Comparison of ENCODE assay signal across 15 cellular contexts in the genomic region with DNA sequence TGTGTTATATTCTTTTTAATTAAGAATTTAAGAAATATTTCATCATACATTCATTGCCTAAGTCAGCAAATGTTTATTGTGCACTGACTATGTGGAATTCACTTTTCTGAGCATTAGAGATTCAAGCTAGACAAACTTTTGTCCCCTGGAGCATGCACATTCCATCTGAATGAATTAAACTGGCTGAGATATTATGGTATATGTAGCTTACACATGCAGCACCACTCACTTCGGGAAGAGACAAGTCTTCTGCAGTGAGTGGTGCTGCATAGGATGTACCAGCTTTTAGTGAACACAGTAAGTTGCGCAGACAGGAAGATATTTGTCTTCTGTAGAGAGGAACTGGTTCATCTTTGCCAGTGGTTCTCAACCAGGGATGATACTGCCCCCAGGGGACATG.
DNase-seq lines count a peak whose midpoint lies in the region; ATAC-seq and TF ChIP-seq lines count a peak whose summit lies in the region.
"Had no signal": no experiment of that assay in that cellular context is flagged by ENCODE, and none has a peak within 500 bp of the region (broad histone marks: within the 10 kb centered on the region; RNA-seq: fewer than 3 reads in every experiment).

No MANE protein-coding gene starts in this region.

- H3K4me3 Mint-ChIP-seq in immature natural killer cell: no peak overlapping the region
- H3K4me3 Mint-ChIP-seq: CD8-positive, alpha-beta T cell; GM23338 had no signal

- ATAC-seq in HG03025 (IDR thresholded peaks at IDR 0.05; ENCODE audit: low FRiP score, unreplicated experiment): no peak
- ATAC-seq: CD8-positive, alpha-beta T cell; GM23338 had no signal

- H3K9me3 ChIP-seq in A673 (ENCODE audit: low read depth, low read length, poor library complexity, severe bottlenecking) (no peaks in the 10 kb centered on the region), SK-N-MC (ENCODE audit: low read depth, low read length) (no peaks in the 10 kb centered on the region)
- H3K9me3 ChIP-seq: BLaER1 treated with 17β-estradiol and CSF1 and Interleukin-3, amounts not matched to agents 10 nM and 100 nM; SJCRH30 had no signal

- intact Hi-C loops in A673 (cut with micrococcal nuclease; ENCODE audit: unreplicated experiment): loop anchor here (5.0 to 10.0 kb wide), 2 partner anchors 189 to 248 kb away; no protein-coding TSS in a partner anchor

- no peak overlapping the region for H3K9ac ChIP-seq in SK-N-MC (ENCODE audit: insufficient read length)
- H3K9ac ChIP-seq: BLaER1 treated with 17β-estradiol and CSF1 and Interleukin-3, amounts not matched to agents 10 nM and 100 nM; KMS-11 had no signal

- H3K27ac ChIP-seq in A673 (ENCODE audit: low read depth, low read length, poor library complexity, severe bottlenecking) (peak overlapping the region; percentile 44), SK-N-MC (peak overlapping the region; percentile 22; the same call in 1 of the 2 replicates)
- H3K27ac ChIP-seq: KMS-11, SJCRH30 had no signal

- H3K36me3 ChIP-seq in A673 (ENCODE audit: insufficient read depth, low read length, poor library complexity, severe bottlenecking) (no peaks in the 10 kb centered on the region), SK-N-MC (ENCODE audit: insufficient read depth, low read length) (no peaks in the 10 kb centered on the region)
- H3K36me3 ChIP-seq: SJCRH30 had no signal

- H3K27me3 Mint-ChIP-seq in immature natural killer cell (ENCODE audit: low read depth in 3 of 3): peaks cover 0 to 7% (median 1%) of the 10 kb centered on the region in 3 donors

- DNase-seq in A673 (ENCODE audit: low spot score) (peak; percentile 56), ELR (ENCODE audit: low read depth) (peak; percentile 18), SK-N-MC (ENCODE audit: low read depth, low spot score) (no peak), epithelial cell of esophagus (ENCODE audit: low read depth) (peak; percentile 4), immature natural killer cell (no peak), NCI-H2081 (lab: John Stamatoyannopoulos, UW) (no peak)
- DNase-seq: CD8-positive, alpha-beta T cell; NCI-H1417 treated with DMSO at 0.1 percent for 48 hours; NCI-H1930; NCI-H524 treated with DMSO at 0.1 percent for 48 hours; SJCRH30 had no signal

- CTCF ChIA-PET in A673 (lab: Charles Lee): no interaction called here

- BruUV-seq in A673 (replicated peaks; lab: Mats Ljungman, UMichigan): no TSS peak

- H3K27ac Mint-ChIP-seq in immature natural killer cell: no peak overlapping the region
- H3K27ac Mint-ChIP-seq: CD8-positive, alpha-beta T cell; GM23338 had no signal

- no peaks in the 10 kb centered on the region for H3K27me3 ChIP-seq in A673 (replicated peaks; ENCODE audit: insufficient read depth, low read depth, low read length, poor library complexity)
- H3K27me3 ChIP-seq: BLaER1 treated with 17β-estradiol and CSF1 and Interleukin-3, amounts not matched to agents 10 nM and 100 nM; SJCRH30 had no signal

- peaks cover 63% of the 10 kb centered on the region for H3K4me1 ChIP-seq in A673 (ENCODE audit: insufficient read depth, low read length, poor library complexity, severe bottlenecking)
- H3K4me1 ChIP-seq: SJCRH30 had no signal

- POLR2A ChIA-PET in A673 (lab: Charles Lee; ENCODE audit: low non-redundant PET): no interaction called here

- no peaks in the 10 kb centered on the region for H3K36me3 Mint-ChIP-seq in immature natural killer cell
- H3K36me3 Mint-ChIP-seq: CD8-positive, alpha-beta T cell had no signal

- H3K9me3 Mint-ChIP-seq in immature natural killer cell: peaks cover 0 to 9% (median 1%) of the 10 kb centered on the region in 6 donors
- H3K9me3 Mint-ChIP-seq: GM23338 had no signal

- H3K4me3 ChIP-seq in A673 (ENCODE audit: low read depth, low read length, poor library complexity, severe bottlenecking) (no peak overlapping the region), SK-N-MC (no peak overlapping the region), epithelial cell of esophagus (ENCODE audit: low read length) (no peak overlapping the region)
- H3K4me3 ChIP-seq: BLaER1 treated with 17β-estradiol and CSF1 and Interleukin-3, amounts not matched to agents 10 nM and 100 nM; GM23338; SJCRH30 had no signal

- H3K4me1 Mint-ChIP-seq in immature natural killer cell: no peaks in the 10 kb centered on the region

- peak; percentile 33; the same call in 1 of the 2 replicates for TF ChIP-seq CTCF in A673 (conservative IDR thresholded peaks at IDR 0.05; ENCODE audit: low read depth, low read length)
- no peak for TF ChIP-seq CTCF in epithelial cell of esophagus (IDR thresholded peaks at IDR 0.05; ENCODE audit: insufficient read depth, low read depth, low read length, missing control alignments)

Comparison
In these comparisons a context has a peak if more than half of its experiments do, and no peak if none do; other contexts are left out.
1. DNase-seq: peak in A673 (single experiment), ELR (single experiment) and epithelial cell of esophagus (single experiment); none in SK-N-MC (single experiment), immature natural killer cell (0 of 3) and NCI-H2081 (0 of 2).